20 cellular contexts compared by ENCODE assay signal in the genomic region with DNA sequence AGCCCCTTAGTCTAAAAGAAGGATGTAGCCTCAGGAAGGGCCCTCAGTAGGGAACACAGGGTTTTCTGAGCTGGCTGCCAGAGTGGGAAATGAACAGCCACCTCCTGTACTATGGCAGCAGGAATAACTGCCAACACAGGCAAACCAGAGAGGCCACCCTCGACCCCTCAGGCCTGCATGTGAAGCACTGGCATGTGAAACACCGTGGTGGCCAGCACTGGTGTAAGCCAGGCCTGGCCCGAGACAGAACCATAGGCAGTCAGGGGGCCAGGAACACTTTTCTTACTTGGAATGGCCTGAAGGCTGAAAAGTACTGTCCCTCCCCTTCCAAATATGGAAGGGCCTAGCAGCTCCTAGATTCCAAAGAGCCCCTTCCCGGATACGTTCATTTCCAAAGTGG.
"Had no signal": no experiment of that assay in that cellular context is flagged by ENCODE, and none has a peak within 500 bp of the region (broad histone marks: within the 10 kb centered on the region; RNA-seq: fewer than 3 reads in every experiment).

No MANE protein-coding gene starts in this region.

- H3K4me2 ChIP-seq: hepatocyte had no signal

- H3K36me3 ChIP-seq: cardiac muscle cell had no signal

- H3K36me3 Mint-ChIP-seq: activated naive CD4-positive, alpha-beta T cell treated with anti-CD3 and anti-CD28 coated beads, Interleukin-2, amount 50 U/mL, for 72 hours had no signal

- DNase-seq: activated CD4-positive, alpha-beta T cell treated with anti-CD3 and anti-CD28 coated beads, Interleukin-2, amount 50 U/mL, for 4 hours; activated CD4-positive, CD25-positive, alpha-beta regulatory T cell treated with anti-CD3 and anti-CD28 coated beads, Interleukin-2, amount 50 U/mL, for 72 hours; activated gamma-delta T cell treated with Interleukin-2 at 50 U/mL for 16 hours; adrenal gland; effector memory CD8-positive, alpha-beta T cell; esophagus squamous epithelium; psoas muscle; right lobe of liver; small intestine; stimulated activated CD4-positive, alpha-beta T cell treated with anti-CD3 and anti-CD28 coated beads, Interleukin-15, amount 100 ng/mL, for 24 hours; stimulated activated CD4-positive, alpha-beta T cell treated with anti-CD3 and anti-CD28 coated beads, Interleukin-4, amount 100 ng/mL, for 1 hour; stomach; SW 1271; T-helper 2 cell had no signal

- H2AFZ ChIP-seq: hepatocyte had no signal

- H3K4me1 ChIP-seq: esophagus squamous epithelium, psoas muscle, stomach had no signal

- H3K27me3 ChIP-seq: adrenal gland, cardiac muscle cell, esophagus squamous epithelium, hepatocyte, right lobe of liver, stomach had no signal

- H3K4me3 Mint-ChIP-seq: effector memory CD8-positive, alpha-beta T cell; type B pancreatic cell had no signal

- H3K9me3 ChIP-seq: adrenal gland, esophagus squamous epithelium, psoas muscle, right lobe of liver, stomach had no signal

- ATAC-seq: activated naive CD4-positive, alpha-beta T cell treated with anti-CD3 and anti-CD28 coated beads, Interleukin-2, amount 50 U/mL, for 72 hours; effector memory CD8-positive, alpha-beta T cell; psoas muscle had no signal

- H3K27ac ChIP-seq: esophagus squamous epithelium, hepatocyte, psoas muscle, stomach, VCaP had no signal

- H3K27me3 Mint-ChIP-seq: effector memory CD8-positive, alpha-beta T cell; type B pancreatic cell had no signal

- H3K9me3 Mint-ChIP-seq: activated naive CD4-positive, alpha-beta T cell treated with anti-CD3 and anti-CD28 coated beads, Interleukin-2, amount 50 U/mL, for 72 hours; effector memory CD8-positive, alpha-beta T cell; type B pancreatic cell had no signal

- H3K79me2 ChIP-seq: hepatocyte had no signal

- H3K27ac Mint-ChIP-seq: activated naive CD4-positive, alpha-beta T cell treated with anti-CD3 and anti-CD28 coated beads, Interleukin-2, amount 50 U/mL, for 72 hours; effector memory CD8-positive, alpha-beta T cell; type B pancreatic cell had no signal

- H3K4me3 ChIP-seq: adrenal gland, cardiac muscle cell, esophagus squamous epithelium, hepatocyte, lung, psoas muscle, right lobe of liver, stomach had no signal
